In genomic region chr1:220318673-220319072, GRCh38 we compare ENCODE assay signal across 30 cellular contexts.
"Had no signal": no experiment of that assay in that cellular context is flagged by ENCODE, and none has a peak within 500 bp of the region (broad histone marks: within the 10 kb centered on the region; RNA-seq: fewer than 3 reads in every experiment).

No MANE protein-coding gene starts in this region.

- FAIRE-seq: bronchial epithelial cell had no signal

- H3K27ac ChIP-seq: VCaP had no signal

- DNase-seq: activated B cell treated with CpG ODN at 0.5 μM for 24 hours; activated CD4-positive, alpha-beta memory T cell treated with anti-CD3 and anti-CD28 coated beads for 36 hours; activated CD4-positive, alpha-beta T cell treated with anti-CD3 and anti-CD28 coated beads for 4 hours; activated CD4-positive, alpha-beta T cell treated with anti-CD3 and anti-CD28 coated beads, Interleukin-2, amount 50 U/mL, for 1 hour; activated CD4-positive, CD25-positive, alpha-beta regulatory T cell treated with anti-CD3 and anti-CD28 coated beads, Interleukin-2, amount 50 U/mL, for 72 hours; activated CD8-positive, alpha-beta memory T cell treated with anti-CD3 and anti-CD28 coated beads, Interleukin-2, amount 50 U/mL, for 4 hours; activated effector memory CD4-positive, alpha-beta T cell treated with Interleukin-2 at 50 U/mL for 16 hours; activated naive CD4-positive, alpha-beta T cell treated with anti-CD3 and anti-CD28 coated beads, Interleukin-2, amount 10 ng/mL, durations not matched to agents 7 days and 5 days; activated naive CD8-positive, alpha-beta T cell treated with anti-CD3 and anti-CD28 coated beads, Interleukin-2, amount 50 U/mL, for 24 hours; activated T-cell treated with anti-CD3 and anti-CD28 coated beads for 4 hours; activated T-cell treated with anti-CD3 and anti-CD28 coated beads, Interleukin-2, amount 50 U/mL, for 4 hours; anterior cingulate cortex; central memory CD4-positive, alpha-beta T cell; KBM-7; NCI-H1105; NCI-H1417 treated with DMSO at 0.1 percent for 48 hours; NCI-H187 treated with DMSO at 0.1 percent for 48 hours; NCI-H2081; NCI-H345; NCI-H524 treated with DMSO at 0.1 percent for 48 hours; SIG-M5; T-helper 1 cell; T-helper 2 cell; T-helper 9 cell had no signal

- H3K36me3 Mint-ChIP-seq: activated CD4-positive, alpha-beta memory T cell treated with anti-CD3 and anti-CD28 coated beads for 36 hours; activated naive CD4-positive, alpha-beta T cell treated with anti-CD3 and anti-CD28 coated beads, Interleukin-2, amount 10 ng/mL, durations not matched to agents 7 days and 5 days; activated naive CD8-positive, alpha-beta T cell; brain had no signal

- H3K27me3 Mint-ChIP-seq: activated naive CD4-positive, alpha-beta T cell treated with anti-CD3 and anti-CD28 coated beads, Interleukin-2, amount 10 ng/mL, durations not matched to agents 7 days and 5 days; brain had no signal

- H3K4me3 Mint-ChIP-seq: activated B cell treated with CpG ODN at 0.5 μM for 24 hours; activated CD4-positive, alpha-beta memory T cell treated with anti-CD3 and anti-CD28 coated beads for 36 hours; activated naive CD4-positive, alpha-beta T cell treated with anti-CD3 and anti-CD28 coated beads, Interleukin-2, amount 10 ng/mL, durations not matched to agents 7 days and 5 days; activated naive CD8-positive, alpha-beta T cell; activated naive CD8-positive, alpha-beta T cell treated with anti-CD3 and anti-CD28 coated beads, Interleukin-2, amount 50 U/mL, for 24 hours; activated T-cell treated with anti-CD3 and anti-CD28 coated beads, Interleukin-2, amount 50 U/mL, for 4 hours; brain had no signal

- ATAC-seq: activated naive CD8-positive, alpha-beta T cell treated with anti-CD3 and anti-CD28 coated beads, Interleukin-2, amount 50 U/mL, for 24 hours; activated T-cell treated with anti-CD3 and anti-CD28 coated beads, Interleukin-2, amount 50 U/mL, for 4 hours; Panc1; SK-N-SH treated with all-trans-retinoic acid at 6 μM for 48 hours had no signal

- H3K4me1 Mint-ChIP-seq: activated B cell treated with CpG ODN at 0.5 μM for 24 hours; activated naive CD4-positive, alpha-beta T cell treated with anti-CD3 and anti-CD28 coated beads, Interleukin-2, amount 10 ng/mL, durations not matched to agents 7 days and 5 days; activated naive CD8-positive, alpha-beta T cell treated with anti-CD3 and anti-CD28 coated beads, Interleukin-2, amount 50 U/mL, for 24 hours had no signal

- H3K9me3 Mint-ChIP-seq: activated B cell treated with CpG ODN at 0.5 μM for 24 hours; activated CD4-positive, alpha-beta memory T cell treated with anti-CD3 and anti-CD28 coated beads for 36 hours; activated naive CD4-positive, alpha-beta T cell treated with anti-CD3 and anti-CD28 coated beads, Interleukin-2, amount 10 ng/mL, durations not matched to agents 7 days and 5 days; activated naive CD8-positive, alpha-beta T cell treated with anti-CD3 and anti-CD28 coated beads, Interleukin-2, amount 50 U/mL, for 24 hours; activated T-cell treated with anti-CD3 and anti-CD28 coated beads, Interleukin-2, amount 50 U/mL, for 4 hours had no signal

- H3K27ac Mint-ChIP-seq: activated B cell treated with CpG ODN at 0.5 μM for 24 hours; activated CD4-positive, alpha-beta memory T cell treated with anti-CD3 and anti-CD28 coated beads for 36 hours; activated naive CD4-positive, alpha-beta T cell treated with anti-CD3 and anti-CD28 coated beads, Interleukin-2, amount 10 ng/mL, durations not matched to agents 7 days and 5 days; activated naive CD8-positive, alpha-beta T cell; activated naive CD8-positive, alpha-beta T cell treated with anti-CD3 and anti-CD28 coated beads, Interleukin-2, amount 50 U/mL, for 24 hours; brain had no signal
